Comparison of ENCODE assay signal across 8 cellular contexts in genomic region chr19:39246951-39247669, GRCh38. TPM values are rescaled to one million over a fixed set of nuclear protein-coding genes. Genes with fewer than 3 reads are reported as not detected.
DNase-seq lines count a peak whose midpoint lies in the region; ATAC-seq and TF ChIP-seq lines count a peak whose summit lies in the region.

No MANE protein-coding gene starts in this region.

- H3K9me3 Mint-ChIP-seq in osteocyte (ENCODE audit: unreplicated experiment) = no peaks in the 10 kb centered on the region

- peaks cover 3% of the 10 kb centered on the region for H3K4me1 Mint-ChIP-seq in osteocyte (ENCODE audit: unreplicated experiment)

- peaks cover 38% of the 10 kb centered on the region for H3K27me3 Mint-ChIP-seq in osteocyte (ENCODE audit: unreplicated experiment)

- ATAC-seq in GM21528 (IDR thresholded peaks at IDR 0.05; ENCODE audit: low FRiP score, unreplicated experiment) (no peak), HG02798 (IDR thresholded peaks at IDR 0.05; ENCODE audit: poor library complexity, unreplicated experiment) (no peak)

- H3K4me3 ChIP-seq in epithelial cell of esophagus (ENCODE audit: low read length) = no peak overlapping the region

- no peaks in the 10 kb centered on the region for H3K36me3 Mint-ChIP-seq in osteocyte (ENCODE audit: unreplicated experiment)

- H3K36me3 ChIP-seq in ES-I3 (ENCODE audit: insufficient read depth, low read length) = no peaks in the 10 kb centered on the region

- no peak overlapping the region for H3K27ac Mint-ChIP-seq in osteocyte (ENCODE audit: unreplicated experiment)

- H3K4me3 Mint-ChIP-seq in osteocyte (ENCODE audit: unreplicated experiment) = peak overlapping the region; percentile 22

- H3K9me3 ChIP-seq in ES-I3 (ENCODE audit: control insufficient read depth, insufficient read depth, low read length) = no peaks in the 10 kb centered on the region

- TF ChIP-seq CTCF in epithelial cell of esophagus (IDR thresholded peaks at IDR 0.05; ENCODE audit: insufficient read depth, low read depth, low read length, missing control alignments) (no peak), osteocyte (IDR thresholded peaks at IDR 0.05) (no peak)

- DNase-seq in SK-N-DZ (ENCODE audit: low spot score) (peak; percentile 68), epithelial cell of esophagus (ENCODE audit: low read depth) (peak; percentile 20), osteocyte (ENCODE audit: extremely low spot score, unreplicated experiment) (no peak), HT-29 (ENCODE audit: low spot score) (no peak), NCI-H2081 treated with DMSO at 0.1 percent for 48 hours (lab: John Stamatoyannopoulos, UW) (no peak)

- peak overlapping the region; percentile 29; the same call in 1 of the 2 replicates for H3K9ac ChIP-seq in ES-I3 (ENCODE audit: low read depth, low read length)

- no peaks in the 10 kb centered on the region for H3K4me1 ChIP-seq in ES-I3 (ENCODE audit: insufficient read depth, low read length)

RNA-seq across cellular contexts. Expression of gene IFNL4, which starts 1.5 kb away (rescaled TPM):
- polyA plus RNA-seq in SK-N-DZ (2014; cell fraction: cytosol; rRNA removed) = 0.70 TPM in 1 of 2 replicates, not detected in the other
- polyA plus RNA-seq in SK-N-DZ (2014; cell fraction: nucleus; rRNA removed) = not detected in 2 replicates
- total RNA-seq in osteocyte = not detected in 2 replicates
- total RNA-seq in HT-29 (2014; rRNA removed; shearing (Covaris generic)) = not detected in 2 replicates

RNA-seq across cellular contexts. Expression of gene IFNL3, which starts 2.3 kb away (rescaled TPM):
- polyA plus RNA-seq in SK-N-DZ (2014; cell fraction: cytosol; rRNA removed) = not detected in 2 replicates
- polyA plus RNA-seq in SK-N-DZ (2014; cell fraction: nucleus; rRNA removed) = not detected in 2 replicates
- total RNA-seq in osteocyte = not detected in 2 replicates
- total RNA-seq in HT-29 (2014; rRNA removed; shearing (Covaris generic)) = not detected in 2 replicates

RNA-seq across cellular contexts. Expression of gene IFNL2, which starts 21.1 kb away (rescaled TPM):
- polyA plus RNA-seq in SK-N-DZ (2014; cell fraction: cytosol; rRNA removed) = not detected in 2 replicates
- not detected in 2 replicates for polyA plus RNA-seq in SK-N-DZ (2014; cell fraction: nucleus; rRNA removed)
- not detected in 2 replicates for total RNA-seq in osteocyte
- not detected in 2 replicates for total RNA-seq in HT-29 (2014; rRNA removed; shearing (Covaris generic))

RNA-seq across cellular contexts. Expression of gene SYCN, which starts 43.0 kb away (rescaled TPM):
- not detected in 2 replicates for polyA plus RNA-seq in SK-N-DZ (2014; cell fraction: cytosol; rRNA removed)
- not detected in 2 replicates for polyA plus RNA-seq in SK-N-DZ (2014; cell fraction: nucleus; rRNA removed)
- not detected in 2 replicates for total RNA-seq in osteocyte
- total RNA-seq in HT-29 (2014; rRNA removed; shearing (Covaris generic)) = not detected in 2 replicates

RNA-seq across cellular contexts. Expression of gene IFNL1, which starts 49.1 kb away (rescaled TPM):
- not detected in 2 replicates for polyA plus RNA-seq in SK-N-DZ (2014; cell fraction: cytosol; rRNA removed)
- not detected in 2 replicates for polyA plus RNA-seq in SK-N-DZ (2014; cell fraction: nucleus; rRNA removed)
- not detected in 2 replicates for total RNA-seq in osteocyte
- total RNA-seq in HT-29 (2014; rRNA removed; shearing (Covaris generic)) = not detected in 2 replicates

Comparison
In these comparisons a context has a peak if more than half of its experiments do, and no peak if none do; other contexts are left out.
1. DNase-seq: peak in SK-N-DZ (single experiment) and epithelial cell of esophagus (single experiment); none in osteocyte (single experiment), HT-29 (single experiment) and NCI-H2081 treated with DMSO at 0.1 percent for 48 hours (single experiment).